Comparison of ENCODE assay signal across 19 cellular contexts in the genomic region with DNA sequence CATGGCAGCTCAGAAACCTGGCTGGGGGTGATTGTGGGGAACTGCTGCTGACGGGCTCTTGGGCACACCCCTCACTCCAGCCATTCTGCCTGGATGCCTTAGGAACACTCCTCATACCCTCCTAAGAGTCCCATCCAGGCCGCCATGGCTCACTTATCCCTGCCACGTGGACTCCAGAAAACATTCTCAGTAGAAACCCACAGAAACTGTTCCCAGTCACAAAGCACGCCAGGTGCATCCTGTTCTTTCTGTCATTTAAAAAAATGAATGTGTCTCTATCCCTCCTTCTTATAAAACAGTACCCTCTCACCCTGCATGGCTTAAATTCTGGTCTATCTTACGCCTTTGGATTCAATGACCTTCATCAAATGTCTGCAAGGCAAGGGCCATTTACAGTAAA.
A peak's percentile ranks its signal among the peaks of the same experiment; 100 is the strongest.
DNase-seq lines count a peak whose midpoint lies in the region; ATAC-seq and TF ChIP-seq lines count a peak whose summit lies in the region.
"Had no signal": no experiment of that assay in that cellular context is flagged by ENCODE, and none has a peak within 500 bp of the region (broad histone marks: within the 10 kb centered on the region; RNA-seq: fewer than 3 reads in every experiment).

No MANE protein-coding gene starts in this region.

- ATAC-seq in GM23338 (no peak), activated B cell treated with CpG ODN at 0.5 μM for 24 hours (ENCODE audit: low read depth) (no peak), GM21423 (IDR thresholded peaks at IDR 0.05; ENCODE audit: unreplicated experiment) (no peak), HG02571 (IDR thresholded peaks at IDR 0.05; ENCODE audit: unreplicated experiment) (no peak)
- no peak for ATAC-seq in stimulated activated naive B cell treated with anti-CD40 and anti-IgM and Interleukin-4, amounts not matched to agents 10 μg/mL and 1 μg/mL and 100 μg/mL, for 72 hours (replicated peaks)
- no peak for ATAC-seq in activated T-cell treated with anti-CD3 and anti-CD28 coated beads, Interleukin-2, amount 50 U/mL, for 4 hours
- ATAC-seq: CD8-positive, alpha-beta T cell; PC-3 had no signal

- H3F3A ChIP-seq in GM23338 (replicated peaks; ENCODE audit: low read depth): no peaks in the 10 kb centered on the region
- peaks cover 24% of the 10 kb centered on the region for H3F3A ChIP-seq in MM.1S (ENCODE audit: insufficient read depth, low read length)

- H3K4me1 Mint-ChIP-seq in GM23338 (peaks cover 43% of the 10 kb centered on the region), activated B cell treated with CpG ODN at 0.5 μM for 24 hours (peaks cover 66% of the 10 kb centered on the region)
- peaks cover 45 to 84% of the 10 kb centered on the region in 2 donors for H3K4me1 Mint-ChIP-seq in stimulated activated naive B cell treated with anti-CD40 and anti-IgM and Interleukin-4, amounts not matched to agents 10 μg/mL and 1 μg/mL and 100 μg/mL, for 72 hours
- H3K4me1 Mint-ChIP-seq in activated T-cell treated with anti-CD3 and anti-CD28 coated beads, Interleukin-2, amount 50 U/mL, for 4 hours (ENCODE audit: low read depth): peaks cover 11% of the 10 kb centered on the region

- H3K4me1 ChIP-seq in GM23338 (ENCODE audit: insufficient read depth): peaks cover 11% of the 10 kb centered on the region
- H3K4me1 ChIP-seq in MM.1S (ENCODE audit: low read length): peaks cover 50% of the 10 kb centered on the region
- no peaks in the 10 kb centered on the region for H3K4me1 ChIP-seq in suprapubic skin
- H3K4me1 ChIP-seq: HAP-1 had no signal

- no peaks in the 10 kb centered on the region for H3K9me3 ChIP-seq in MM.1S (replicated peaks; ENCODE audit: insufficient read depth, low read length)
- no peaks in the 10 kb centered on the region for H3K9me3 ChIP-seq in suprapubic skin
- H3K9me3 ChIP-seq: HAP-1 had no signal

- H4K20me1 ChIP-seq in GM23338 (replicated peaks; ENCODE audit: insufficient read depth): peaks cover 3% of the 10 kb centered on the region
- H4K20me1 ChIP-seq in MM.1S (ENCODE audit: insufficient read depth, low read length): no peaks in the 10 kb centered on the region

- H3K27me3 Mint-ChIP-seq in GM23338 (ENCODE audit: insufficient read depth, low read depth, poor library complexity) (peaks cover 9% of the 10 kb centered on the region), activated B cell treated with CpG ODN at 0.5 μM for 24 hours (no peaks in the 10 kb centered on the region)
- H3K27me3 Mint-ChIP-seq in stimulated activated naive B cell treated with anti-CD40 and anti-IgM and Interleukin-4, amounts not matched to agents 10 μg/mL and 1 μg/mL and 100 μg/mL, for 72 hours: no peaks in the 10 kb centered on the region
- H3K27me3 Mint-ChIP-seq in activated T-cell treated with anti-CD3 and anti-CD28 coated beads, Interleukin-2, amount 50 U/mL, for 4 hours (ENCODE audit: low read depth): no peaks in the 10 kb centered on the region

- no peak overlapping the region for H3K9ac ChIP-seq in MM.1S (ENCODE audit: low read length)

- CTCF ChIA-PET in activated B cell treated with CpG ODN at 0.5 μM for 24 hours (lab: Charles Lee): no interaction called here

- H3K27ac ChIP-seq in GM23338 (ENCODE audit: low read depth) (0 out of 2 replicates have a peak overlapping the region, but pooled peaks have one; percentile 32), MM.1S (ENCODE audit: low read length) (peak overlapping the region; percentile 60; the same call in 1 of the 2 replicates), suprapubic skin (no peak overlapping the region)

- 91% methylated on average over 5 of the region's 5 CpGs for WGBS in suprapubic skin

- no peak for TF ChIP-seq CTCF in GM23338 (conservative IDR thresholded peaks at IDR 0.05; ENCODE audit: low read depth in 2 of 2)
- no peak for TF ChIP-seq CTCF in MM.1S (IDR thresholded peaks at IDR 0.05; ENCODE audit: low read length)
- TF ChIP-seq CTCF in activated B cell treated with CpG ODN at 0.5 μM for 24 hours (IDR thresholded peaks at IDR 0.05): no peak
- TF ChIP-seq CTCF in suprapubic skin (IDR thresholded peaks at IDR 0.05): no peak

- H3K9me2 ChIP-seq in GM23338 (ENCODE audit: insufficient read depth) (no peaks in the 10 kb centered on the region), MM.1S (replicated peaks; ENCODE audit: insufficient read depth, low read length) (no peaks in the 10 kb centered on the region)

- H3K27me3 ChIP-seq in GM23338 (ENCODE audit: insufficient read depth) (no peaks in the 10 kb centered on the region), MM.1S (replicated peaks; ENCODE audit: insufficient read depth, low read length) (no peaks in the 10 kb centered on the region), suprapubic skin (no peaks in the 10 kb centered on the region)

- H3K27ac Mint-ChIP-seq in GM23338 (no peak overlapping the region), activated B cell treated with CpG ODN at 0.5 μM for 24 hours (peak overlapping the region; percentile 43)
- H3K27ac Mint-ChIP-seq in stimulated activated naive B cell treated with anti-CD40 and anti-IgM and Interleukin-4, amounts not matched to agents 10 μg/mL and 1 μg/mL and 100 μg/mL, for 72 hours: peak overlapping the region; percentile 82
- H3K27ac Mint-ChIP-seq: CD8-positive, alpha-beta T cell; T-helper 2 cell treated with Interferon-gamma antibody and Interleukin-4, amounts not matched to agents 5 μg/mL and 100 μg/mL, for 36 hours had no signal

- peaks cover 58% of the 10 kb centered on the region for H3K79me2 ChIP-seq in GM23338 (replicated peaks; ENCODE audit: insufficient read depth)
- H3K79me2 ChIP-seq in MM.1S (ENCODE audit: low read length): peaks cover 59% of the 10 kb centered on the region

- H3K4me2 ChIP-seq in GM23338 (no peak overlapping the region), MM.1S (ENCODE audit: low read depth, low read length) (peak overlapping the region; percentile 53)

- H3K4me3 ChIP-seq in GM23338 (no peak overlapping the region), MM.1S (ENCODE audit: low read length) (no peak overlapping the region), suprapubic skin (no peak overlapping the region)
- H3K4me3 ChIP-seq: HAP-1 had no signal

- intact Hi-C loops in activated B cell treated with CpG ODN at 0.5 μM for 24 hours (cut with micrococcal nuclease): loop anchor here (10.0 kb wide), 1 partner anchor 110 kb away; no protein-coding TSS in a partner anchor

- H3K4me3 Mint-ChIP-seq in GM23338 (no peak overlapping the region; the same call in 2 of the 3 replicates), activated B cell treated with CpG ODN at 0.5 μM for 24 hours (peak overlapping the region; percentile 26)
- peak overlapping the region; percentile 17 to 43 for H3K4me3 Mint-ChIP-seq in stimulated activated naive B cell treated with anti-CD40 and anti-IgM and Interleukin-4, amounts not matched to agents 10 μg/mL and 1 μg/mL and 100 μg/mL, for 72 hours
- no peak overlapping the region for H3K4me3 Mint-ChIP-seq in activated T-cell treated with anti-CD3 and anti-CD28 coated beads, Interleukin-2, amount 50 U/mL, for 4 hours
- H3K4me3 Mint-ChIP-seq: CD8-positive, alpha-beta T cell; T-helper 2 cell treated with Interferon-gamma antibody and Interleukin-4, amounts not matched to agents 5 μg/mL and 100 μg/mL, for 36 hours had no signal

- H3K36me3 ChIP-seq in GM23338 (ENCODE audit: insufficient read depth) (no peaks in the 10 kb centered on the region), MM.1S (replicated peaks; ENCODE audit: insufficient read depth, low read length) (no peaks in the 10 kb centered on the region), suprapubic skin (no peaks in the 10 kb centered on the region)
- H3K36me3 ChIP-seq: HAP-1 had no signal

- POLR2A ChIA-PET in activated B cell treated with CpG ODN at 0.5 μM for 24 hours (lab: Charles Lee): interaction anchor here (0.7 kb wide), 1 partner anchor 216 kb away, joined by 4 read pairs; no protein-coding TSS in a partner anchor

- H3K9me3 Mint-ChIP-seq in GM23338 (no peaks in the 10 kb centered on the region), activated B cell treated with CpG ODN at 0.5 μM for 24 hours (no peaks in the 10 kb centered on the region)
- H3K9me3 Mint-ChIP-seq in stimulated activated naive B cell treated with anti-CD40 and anti-IgM and Interleukin-4, amounts not matched to agents 10 μg/mL and 1 μg/mL and 100 μg/mL, for 72 hours: no peaks in the 10 kb centered on the region
- no peaks in the 10 kb centered on the region for H3K9me3 Mint-ChIP-seq in activated T-cell treated with anti-CD3 and anti-CD28 coated beads, Interleukin-2, amount 50 U/mL, for 4 hours
- H3K9me3 Mint-ChIP-seq: CD8-positive, alpha-beta T cell; T-helper 2 cell treated with Interferon-gamma antibody and Interleukin-4, amounts not matched to agents 5 μg/mL and 100 μg/mL, for 36 hours had no signal

- H3K36me3 Mint-ChIP-seq in GM23338 (ENCODE audit: low read depth) (peaks cover 3% of the 10 kb centered on the region; the same call in 1 of the 3 replicates), activated B cell treated with CpG ODN at 0.5 μM for 24 hours (ENCODE audit: low read depth) (no peaks in the 10 kb centered on the region)
- peaks cover 10 to 14% of the 10 kb centered on the region in 2 donors for H3K36me3 Mint-ChIP-seq in stimulated activated naive B cell treated with anti-CD40 and anti-IgM and Interleukin-4, amounts not matched to agents 10 μg/mL and 1 μg/mL and 100 μg/mL, for 72 hours
- no peaks in the 10 kb centered on the region for H3K36me3 Mint-ChIP-seq in activated T-cell treated with anti-CD3 and anti-CD28 coated beads, Interleukin-2, amount 50 U/mL, for 4 hours (ENCODE audit: insufficient read depth)

- no peak for TF ChIP-seq EP300 in suprapubic skin (IDR thresholded peaks at IDR 0.05)

- TF ChIP-seq POLR2A in suprapubic skin (IDR thresholded peaks at IDR 0.05): no peak

- no peak for DNase-seq in GM23338 (ENCODE audit: low spot score)
- peak; percentile 66 for DNase-seq in MM.1S
- DNase-seq in activated B cell treated with CpG ODN at 0.5 μM for 24 hours: no peak
- DNase-seq in stimulated activated naive B cell treated with anti-CD40 and anti-IgM and Interleukin-4, amounts not matched to agents 10 μg/mL and 1 μg/mL and 100 μg/mL, for 72 hours: no peak
- DNase-seq in activated T-cell treated with anti-CD3 and anti-CD28 coated beads, Interleukin-2, amount 50 U/mL, for 4 hours: no peak
- no peak for DNase-seq in suprapubic skin (ENCODE audit: low spot score in 2 of 2)
- DNase-seq: ACHN; CD8-positive, alpha-beta T cell; DMS79 treated with DMSO at 0.1 percent for 48 hours; GDM1; NCI-H1105; NCI-H1694; NCI-H226; NCI-H524 treated with DMSO at 0.1 percent for 48 hours; PC-3 had no signal

- H2AFZ ChIP-seq in GM23338 (no peak overlapping the region), MM.1S (ENCODE audit: low read length) (no peak overlapping the region)

TF ChIP-seq in GM23338, 12 proteins besides CTCF, POLR2A, EP300 and RAD21 (continues in another document):
- TF ChIP-seq JUNB (IDR thresholded peaks at IDR 0.05; ENCODE audit: unreplicated experiment): no peak

Comparison
In these comparisons a context has a peak if more than half of its experiments do, and no peak if none do; other contexts are left out.
1. H3K4me3 Mint-ChIP-seq: peak in activated B cell treated with CpG ODN at 0.5 μM for 24 hours (single experiment) and stimulated activated naive B cell treated with anti-CD40 and anti-IgM and Interleukin-4, amounts not matched to agents 10 μg/mL and 1 μg/mL and 100 μg/mL, for 72 hours (2 of 2); none in GM23338 (single experiment) and activated T-cell treated with anti-CD3 and anti-CD28 coated beads, Interleukin-2, amount 50 U/mL, for 4 hours (single experiment).